In the genomic region with DNA sequence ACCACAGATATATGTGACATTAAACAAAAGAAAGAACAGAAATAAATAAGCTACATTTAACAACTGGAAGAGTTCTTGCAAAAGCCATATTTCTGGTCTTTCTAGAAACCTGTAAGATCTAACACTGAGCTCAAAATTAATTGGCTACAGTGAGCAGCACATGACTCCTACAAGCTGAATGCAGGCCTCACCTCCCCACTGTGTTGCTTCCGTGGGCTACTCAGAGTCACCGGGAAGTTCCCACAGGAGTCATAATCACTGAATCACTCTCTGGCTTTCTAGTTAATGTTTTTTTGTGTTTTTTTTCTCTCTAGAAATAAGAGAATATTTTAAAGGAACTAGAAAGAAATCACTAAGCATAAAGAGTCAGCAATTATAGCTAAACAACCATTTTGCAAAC, we compare ENCODE assay signal across 1 cellular context.
A peak's percentile ranks its signal among the peaks of the same experiment; 100 is the strongest.
TF ChIP-seq lines count a peak whose summit lies in the region.

No MANE protein-coding gene starts in this region.

TF ChIP-seq in IMR-90, 13 proteins besides CTCF, POLR2A, EP300 and RAD21:
- TF ChIP-seq, protein P1, sequence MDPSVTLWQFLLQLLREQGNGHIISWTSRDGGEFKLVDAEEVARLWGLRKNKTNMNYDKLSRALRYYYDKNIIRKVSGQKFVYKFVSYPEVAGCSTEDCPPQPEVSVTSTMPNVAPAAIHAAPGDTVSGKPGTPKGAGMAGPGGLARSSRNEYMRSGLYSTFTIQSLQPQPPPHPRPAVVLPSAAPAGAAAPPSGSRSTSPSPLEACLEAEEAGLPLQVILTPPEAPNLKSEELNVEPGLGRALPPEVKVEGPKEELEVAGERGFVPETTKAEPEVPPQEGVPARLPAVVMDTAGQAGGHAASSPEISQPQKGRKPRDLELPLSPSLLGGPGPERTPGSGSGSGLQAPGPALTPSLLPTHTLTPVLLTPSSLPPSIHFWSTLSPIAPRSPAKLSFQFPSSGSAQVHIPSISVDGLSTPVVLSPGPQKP (IDR thresholded peaks at IDR 0.05; ENCODE audit: borderline replicate concordance, low read depth, low read length) = no peak
- TF ChIP-seq RCOR1 (IDR thresholded peaks at IDR 0.05; ENCODE audit: insufficient replicate concordance, low read length) = no peak
- no peak for TF ChIP-seq MXI1 (IDR thresholded peaks at IDR 0.05; ENCODE audit: borderline replicate concordance, low read depth, low read length)
- TF ChIP-seq MAZ (IDR thresholded peaks at IDR 0.05; ENCODE audit: borderline replicate concordance, low read depth, low read length) = no peak
- no peak for TF ChIP-seq NFE2L2 (IDR thresholded peaks at IDR 0.05; ENCODE audit: low read depth, low read length)
- TF ChIP-seq CEBPB (IDR thresholded peaks at IDR 0.05; ENCODE audit: low read depth, low read length) = no peak
- TF ChIP-seq, protein P2, sequence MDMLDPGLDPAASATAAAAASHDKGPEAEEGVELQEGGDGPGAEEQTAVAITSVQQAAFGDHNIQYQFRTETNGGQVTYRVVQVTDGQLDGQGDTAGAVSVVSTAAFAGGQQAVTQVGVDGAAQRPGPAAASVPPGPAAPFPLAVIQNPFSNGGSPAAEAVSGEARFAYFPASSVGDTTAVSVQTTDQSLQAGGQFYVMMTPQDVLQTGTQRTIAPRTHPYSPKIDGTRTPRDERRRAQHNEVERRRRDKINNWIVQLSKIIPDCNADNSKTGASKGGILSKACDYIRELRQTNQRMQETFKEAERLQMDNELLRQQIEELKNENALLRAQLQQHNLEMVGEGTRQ (IDR thresholded peaks at IDR 0.05; ENCODE audit: low read depth, low read length) = peak; percentile 92
- TF ChIP-seq MAFK (IDR thresholded peaks at IDR 0.05; ENCODE audit: low read depth, low read length) = no peak
- TF ChIP-seq FOS (IDR thresholded peaks at IDR 0.05; ENCODE audit: low read depth, low read length) = peak; percentile 73
- no peak for TF ChIP-seq SMC3 (IDR thresholded peaks at IDR 0.05; ENCODE audit: low read depth, low read length)
- peak; percentile 73 for TF ChIP-seq BHLHE40 (IDR thresholded peaks at IDR 0.05; ENCODE audit: low read depth, low read length)
